In the genomic region with DNA sequence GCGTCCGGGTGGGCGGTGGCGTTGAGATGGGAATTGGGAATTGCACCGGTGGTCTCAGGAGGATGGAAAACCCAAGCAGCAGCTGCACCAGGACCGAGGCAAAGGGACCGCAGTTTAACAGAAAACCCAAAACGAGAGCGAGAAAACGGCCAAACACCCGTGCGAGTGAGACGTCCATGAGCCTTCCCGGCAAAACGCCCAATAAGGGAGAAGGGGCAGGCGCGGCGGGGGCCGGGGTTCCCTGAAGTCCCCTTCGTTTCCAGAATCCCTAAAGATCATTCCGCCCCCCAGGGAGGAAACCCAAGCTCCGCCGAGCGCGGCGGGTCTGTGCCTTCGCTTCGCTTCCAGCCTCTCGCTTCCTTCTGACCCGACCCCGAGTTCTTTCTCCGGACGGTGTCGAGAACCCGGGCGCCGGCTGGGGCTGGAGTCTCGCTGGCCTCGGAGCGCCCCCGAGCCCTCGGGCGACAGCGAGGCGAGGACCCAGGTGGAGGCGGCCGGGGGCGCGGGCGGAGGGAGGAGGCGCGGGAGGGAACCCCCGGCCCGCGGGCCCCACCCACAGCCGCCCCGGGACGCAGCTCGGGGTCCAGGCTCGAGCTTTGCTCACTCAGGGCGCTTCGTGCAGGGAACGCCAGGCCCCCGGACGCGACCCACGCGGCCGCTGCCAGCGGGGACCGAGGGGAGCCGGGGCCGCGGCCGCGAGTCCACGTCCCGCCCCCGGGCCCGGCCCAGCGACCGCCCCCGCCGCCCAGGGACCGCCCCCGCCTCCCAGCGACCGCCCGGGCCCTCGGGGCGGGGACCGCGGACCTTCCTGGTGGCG, we compare ENCODE assay signal across 8 cellular contexts. TPM values are rescaled to one million over a fixed set of nuclear protein-coding genes. Genes with fewer than 3 reads are reported as not detected.
DNase-seq lines count a peak whose midpoint lies in the region; ATAC-seq and TF ChIP-seq lines count a peak whose summit lies in the region.

TSS of gene PGGHG (plus strand) at position 799 of the 817 bp plus-strand sequence. CDS start 691 bp downstream, outside the sequence.

- peaks cover 4% of the 10 kb centered on the region for H3K4me1 ChIP-seq in osteoblast (ENCODE audit: insufficient read depth, low read length)

- peak within 1 kb of the TSS; percentile 23 for H2AFZ ChIP-seq in osteoblast (ENCODE audit: low read length)

- H3K36me3 ChIP-seq in osteoblast (ENCODE audit: insufficient read depth, low read length): no peaks in the 10 kb centered on the region

- H3K9me3 ChIP-seq in osteoblast (ENCODE audit: low read depth, low read length): no peaks in the 10 kb centered on the region

- POLR2A ChIA-PET in GM10248 (lab: Yijun Ruan, JAX): no interaction called here

- ATAC-seq in HG02678 (IDR thresholded peaks at IDR 0.05; ENCODE audit: unreplicated experiment) (peak; percentile 76), HG03469 (IDR thresholded peaks at IDR 0.05; ENCODE audit: unreplicated experiment) (no peak)

- DNase-seq in GM10248 (ENCODE audit: extremely low spot score): peak; percentile 90
- DNase-seq in OCI-M1 (lab: John Stamatoyannopoulos, UW): peak; percentile 75
- DNase-seq in activated effector memory CD4-positive, alpha-beta T cell treated with anti-CD3 and anti-CD28 coated beads, Interleukin-2, amount 50 U/mL, for 16 hours: peak; percentile 88
- no peak for DNase-seq in glomerular endothelial cell (ENCODE audit: extremely low read depth, low read depth, low spot score)
- peak; percentile 99 for DNase-seq in osteoblast (ENCODE audit: insufficient read length, low spot score, missing footprints)
- no peak for DNase-seq in KBM-7

- peak within 1 kb of the TSS; percentile 67 for H3K4me3 ChIP-seq in osteoblast (ENCODE audit: insufficient read depth, low read length)

- no peaks in the 10 kb centered on the region for H3K79me2 ChIP-seq in osteoblast (ENCODE audit: insufficient read depth, low read length)

- no peak within 1 kb of the TSS for H3K27ac ChIP-seq in osteoblast (ENCODE audit: low read depth, low read length)

- no peaks in the 10 kb centered on the region for H4K20me1 ChIP-seq in osteoblast (ENCODE audit: insufficient read depth, low read length)

- CTCF ChIA-PET in GM10248 (lab: Yijun Ruan, JAX): interaction anchor here (1.0 to 1.3 kb wide), 2 partner anchors 20 to 38 kb away, joined by 3 to 4 read pairs; no protein-coding TSS in a partner anchor

- peak within 1 kb of the TSS; percentile 79 for H3K4me2 ChIP-seq in osteoblast (ENCODE audit: insufficient read depth, low read length)

- peaks cover 14% of the 10 kb centered on the region for H3K27me3 ChIP-seq in osteoblast (ENCODE audit: insufficient read depth, low read length)

- no peak for TF ChIP-seq CTCF in GM10248 (IDR thresholded peaks at IDR 0.05; ENCODE audit: control extremely low read depth, extremely low read depth, low read depth, missing control alignments)
- no peak for TF ChIP-seq CTCF in osteoblast (IDR thresholded peaks at IDR 0.05; ENCODE audit: extremely low read depth, low read depth, low read length)

- in situ Hi-C loops in KBM-7 (cut with MboI; ENCODE audit: low pct_unique_long_range_greater_than_20kb, low sequenced_read_pairs): no loop called here

RNA-seq across cellular contexts. Expression of gene PGGHG, which starts in this region (rescaled TPM):
- total RNA-seq in glomerular endothelial cell: 19.7 and 40.7 TPM in 2 replicates
- total RNA-seq in osteoblast: 7.7 and 8.7 TPM in 2 replicates

Comparison
In these comparisons a context has a peak if more than half of its experiments do, and no peak if none do; other contexts are left out.
1. DNase-seq: peak in GM10248 (single experiment), OCI-M1 (single experiment), activated effector memory CD4-positive, alpha-beta T cell treated with anti-CD3 and anti-CD28 coated beads, Interleukin-2, amount 50 U/mL, for 16 hours (single experiment) and osteoblast (single experiment); none in glomerular endothelial cell (single experiment) and KBM-7 (single experiment).